10 cellular contexts compared by ENCODE assay signal in the genomic region with DNA sequence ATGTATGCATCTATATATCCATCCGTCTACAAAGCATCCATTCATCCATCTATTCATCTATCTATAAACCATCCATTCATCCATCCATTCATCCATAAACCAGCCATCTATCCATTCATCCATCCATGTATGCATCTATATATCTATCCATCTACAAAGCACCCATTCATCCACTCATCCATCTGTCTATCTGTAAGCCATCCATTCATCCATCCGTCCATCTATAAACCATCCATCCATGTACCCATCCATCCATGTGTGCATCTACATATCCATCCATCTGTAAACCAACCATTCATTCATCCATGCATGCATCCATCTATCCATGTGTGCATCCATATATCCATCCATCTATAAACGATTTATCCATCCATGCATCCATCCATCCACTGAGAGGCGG. TPM values are rescaled to one million over a fixed set of nuclear protein-coding genes. Genes with fewer than 3 reads are reported as not detected.
"Had no signal": no experiment of that assay in that cellular context is flagged by ENCODE, and none has a peak within 500 bp of the region (broad histone marks: within the 10 kb centered on the region; RNA-seq: fewer than 3 reads in every experiment).

No MANE protein-coding gene starts in this region.

- ATAC-seq: HepG2 had no signal

- H3K27ac ChIP-seq: GM23248, HL-60 had no signal

- H3K4me3 ChIP-seq: GM23248 had no signal

- DNase-seq: GM23248, GOT3, H9, HCEC 1CT, HFFc6, KBM-7 had no signal

RNA-seq across cellular contexts. Expression of a gene that starts 58.4 kb away (rescaled TPM):
- total RNA-seq: GM23248, HepG2, HFFc6, HT1080 had no signal
- polyA plus RNA-seq: GM23248, IgD-negative memory B cell had no signal
